ENCODE assay signal across 17 cellular contexts in genomic region chr6:48766349-48766748, GRCh38.
A peak's percentile ranks its signal among the peaks of the same experiment; 100 is the strongest.
DNase-seq lines count a peak whose midpoint lies in the region; FAIRE-seq and TF ChIP-seq lines count a peak whose summit lies in the region.
"Had no signal": no experiment of that assay in that cellular context is flagged by ENCODE, and none has a peak within 500 bp of the region (broad histone marks: within the 10 kb centered on the region; RNA-seq: fewer than 3 reads in every experiment).

No MANE protein-coding gene starts in this region.

- H3K4me2 ChIP-seq in astrocyte (ENCODE audit: low read length) (no peak overlapping the region), OCI-LY7 (ENCODE audit: low read length) (no peak overlapping the region)

- H3K9me2 ChIP-seq in OCI-LY7 (ENCODE audit: insufficient read depth, low read length): no peaks in the 10 kb centered on the region

- BruUV-seq in OCI-LY7 (replicated peaks; lab: Mats Ljungman, UMichigan): no TSS peak

- POLR2A ChIA-PET in OCI-LY7 (lab: Charles Lee): no interaction called here

- no peaks in the 10 kb centered on the region for H3K36me3 Mint-ChIP-seq in astrocyte (ENCODE audit: low read depth, unreplicated experiment)
- H3K36me3 Mint-ChIP-seq: stimulated activated naive B cell treated with anti-CD40 and anti-IgM and Interleukin-4, amounts not matched to agents 10 μg/mL and 1 μg/mL and 100 μg/mL, for 72 hours; WTC11 had no signal

- H3K79me2 ChIP-seq in astrocyte (ENCODE audit: insufficient read depth, low read length) (no peaks in the 10 kb centered on the region), OCI-LY7 (ENCODE audit: insufficient read depth, low read depth, low read length) (no peaks in the 10 kb centered on the region)

- no peaks in the 10 kb centered on the region for H3K27me3 ChIP-seq in astrocyte (ENCODE audit: insufficient read depth, low read length)
- H3K27me3 ChIP-seq: pancreas had no signal

- no peak overlapping the region for H3K4me3 Mint-ChIP-seq in astrocyte (ENCODE audit: unreplicated experiment)
- H3K4me3 Mint-ChIP-seq: B cell; endodermal cell; H9; stimulated activated naive B cell treated with anti-CD40 and anti-IgM and Interleukin-4, amounts not matched to agents 10 μg/mL and 1 μg/mL and 100 μg/mL, for 72 hours; WTC11 had no signal

- H3K9ac ChIP-seq in astrocyte (ENCODE audit: low read length): no peak overlapping the region

- intact Hi-C loops in OCI-LY7 (cut with micrococcal nuclease; ENCODE audit: unreplicated experiment): loop anchor here (10.0 kb wide), 1 partner anchor 682 kb away; no protein-coding TSS in a partner anchor

- H3K9me3 ChIP-seq in astrocyte (ENCODE audit: insufficient read depth, low read depth, low read length): no peaks in the 10 kb centered on the region
- H3K9me3 ChIP-seq in OCI-LY7 (ENCODE audit: low read length): no peaks in the 10 kb centered on the region
- H3K9me3 ChIP-seq: pancreas had no signal

- H3K9me3 Mint-ChIP-seq in astrocyte (ENCODE audit: unreplicated experiment): no peaks in the 10 kb centered on the region
- H3K9me3 Mint-ChIP-seq: endodermal cell; H9; stimulated activated naive B cell treated with anti-CD40 and anti-IgM and Interleukin-4, amounts not matched to agents 10 μg/mL and 1 μg/mL and 100 μg/mL, for 72 hours; WTC11 had no signal

- DNase-seq in ACHN (peak; percentile 53), HT-29 (ENCODE audit: low spot score) (peak; percentile 51), astrocyte (ENCODE audit: low read depth) (peak; percentile 72), foreskin fibroblast (peak; percentile 50 to 82), GOT3 (lab: John Stamatoyannopoulos, UW) (no peak), OCI-LY7 (ENCODE audit: low spot score) (no peak), NCI-H2029 treated with DMSO at 0.1 percent for 48 hours (lab: John Stamatoyannopoulos, UW) (no peak), NCI-H2107 (lab: John Stamatoyannopoulos, UW) (no peak)
- DNase-seq: endodermal cell; H9; NCI-H1105 treated with DMSO at 0.1 percent for 48 hours; NCI-H748 treated with DMSO at 0.1 percent for 48 hours; pancreas; stimulated activated naive B cell treated with anti-CD40 and anti-IgM and Interleukin-4, amounts not matched to agents 10 μg/mL and 1 μg/mL and 100 μg/mL, for 72 hours had no signal

- no peak overlapping the region for H3K4me3 ChIP-seq in astrocyte (ENCODE audit: insufficient read depth, low read depth, low read length)
- no peak overlapping the region for H3K4me3 ChIP-seq in foreskin fibroblast (ENCODE audit: low read depth in 1 of 2, low read length in 2 of 2)
- H3K4me3 ChIP-seq in OCI-LY7 (ENCODE audit: low read depth, low read length, poor library complexity, severe bottlenecking): no peak overlapping the region
- H3K4me3 ChIP-seq: pancreas, SK-N-MC had no signal

- H3K27ac Mint-ChIP-seq in astrocyte (ENCODE audit: unreplicated experiment): no peak overlapping the region
- H3K27ac Mint-ChIP-seq: B cell; endodermal cell; stimulated activated naive B cell treated with anti-CD40 and anti-IgM and Interleukin-4, amounts not matched to agents 10 μg/mL and 1 μg/mL and 100 μg/mL, for 72 hours; WTC11 had no signal

- in situ Hi-C loops in ACHN (cut with HindIII; ENCODE audit: low pct_ligation_motif_present, low pct_unique_long_range_greater_than_20kb, low sequenced_read_pairs): no loop called here

- H3K27me3 Mint-ChIP-seq in astrocyte (ENCODE audit: low read depth, unreplicated experiment): peaks cover 2% of the 10 kb centered on the region
- H3K27me3 Mint-ChIP-seq: B cell; stimulated activated naive B cell treated with anti-CD40 and anti-IgM and Interleukin-4, amounts not matched to agents 10 μg/mL and 1 μg/mL and 100 μg/mL, for 72 hours had no signal

- H3K4me1 ChIP-seq in astrocyte (ENCODE audit: insufficient read depth, low read length): peaks cover 5% of the 10 kb centered on the region
- H3K4me1 ChIP-seq in OCI-LY7 (ENCODE audit: insufficient read depth, low read length, poor library complexity, severe bottlenecking): no peaks in the 10 kb centered on the region
- H3K4me1 ChIP-seq: pancreas had no signal

- TF ChIP-seq CTCF in astrocyte (IDR thresholded peaks at IDR 0.05; ENCODE audit: insufficient read depth, low read depth, low read length) (no peak), foreskin fibroblast (IDR thresholded peaks at IDR 0.05; ENCODE audit: low read depth, low read length) (no peak), OCI-LY7 (conservative IDR thresholded peaks at IDR 0.05; ENCODE audit: low read length) (no peak)

- CTCF ChIA-PET in OCI-LY7 (lab: Charles Lee; ENCODE audit: unreplicated experiment): no interaction called here

- H3K4me1 Mint-ChIP-seq in astrocyte (ENCODE audit: low read depth, unreplicated experiment): peaks cover 5% of the 10 kb centered on the region
- H3K4me1 Mint-ChIP-seq: B cell; stimulated activated naive B cell treated with anti-CD40 and anti-IgM and Interleukin-4, amounts not matched to agents 10 μg/mL and 1 μg/mL and 100 μg/mL, for 72 hours had no signal

- H3K36me3 ChIP-seq in astrocyte (ENCODE audit: insufficient read depth, low read length) (no peaks in the 10 kb centered on the region), OCI-LY7 (ENCODE audit: insufficient read depth, low read length) (no peaks in the 10 kb centered on the region)
- H3K36me3 ChIP-seq: pancreas had no signal

- no peak overlapping the region for H3K27ac ChIP-seq in astrocyte (ENCODE audit: low read depth, low read length)
- H3K27ac ChIP-seq in OCI-LY7 (ENCODE audit: low read depth, low read length, poor library complexity, severe bottlenecking): no peak overlapping the region
- H3K27ac ChIP-seq: pancreas, SK-N-MC had no signal

- H2AFZ ChIP-seq in astrocyte (ENCODE audit: low read depth, low read length): no peak overlapping the region
- H2AFZ ChIP-seq in OCI-LY7 (ENCODE audit: low read length): no peak overlapping the region

- no peak for FAIRE-seq in astrocyte (lab: Jason Lieb, UNC)
- FAIRE-seq: pancreas had no signal

- H4K20me1 ChIP-seq in astrocyte (ENCODE audit: insufficient read depth, low read length) (no peaks in the 10 kb centered on the region), OCI-LY7 (ENCODE audit: insufficient read depth, low read length) (no peaks in the 10 kb centered on the region)

Comparison
In these comparisons a context has a peak if more than half of its experiments do, and no peak if none do; other contexts are left out.
1. DNase-seq: peak in ACHN (single experiment), HT-29 (single experiment), astrocyte (single experiment) and foreskin fibroblast (2 of 2); none in GOT3 (single experiment), OCI-LY7 (single experiment), NCI-H2029 treated with DMSO at 0.1 percent for 48 hours (single experiment) and NCI-H2107 (single experiment).